Comparison of ENCODE assay signal across 1 cellular context in the genomic region with DNA sequence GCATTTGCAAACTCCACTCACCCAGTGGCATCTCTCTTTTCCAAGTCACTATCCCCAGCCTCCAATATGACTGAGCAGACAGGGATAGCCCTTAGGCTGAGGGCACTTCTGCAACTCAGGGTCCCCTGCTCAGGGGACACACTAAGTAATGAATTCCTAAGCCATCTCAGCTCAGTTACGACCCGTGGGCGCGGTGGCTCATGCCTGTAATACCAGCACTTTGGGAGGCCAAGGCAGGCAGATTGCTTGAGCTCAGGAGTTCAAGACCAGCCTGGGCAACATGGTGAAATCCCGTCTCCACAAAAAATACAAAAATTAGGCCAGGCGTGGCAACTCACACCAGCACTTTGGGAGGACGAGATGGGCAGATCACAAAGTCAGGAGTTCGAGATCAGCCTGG. TPM values are rescaled to one million over a fixed set of nuclear protein-coding genes. Genes with fewer than 3 reads are reported as not detected.
"Had no signal": no experiment of that assay in that cellular context is flagged by ENCODE, and none has a peak within 500 bp of the region (broad histone marks: within the 10 kb centered on the region; RNA-seq: fewer than 3 reads in every experiment).

No MANE protein-coding gene starts in this region.

RNA-seq across cellular contexts. Expression of gene RGS10, which starts 10.3 kb away (rescaled TPM):
- total RNA-seq: SJCRH30 had no signal
